1 cellular context compared by ENCODE assay signal in the genomic region with DNA sequence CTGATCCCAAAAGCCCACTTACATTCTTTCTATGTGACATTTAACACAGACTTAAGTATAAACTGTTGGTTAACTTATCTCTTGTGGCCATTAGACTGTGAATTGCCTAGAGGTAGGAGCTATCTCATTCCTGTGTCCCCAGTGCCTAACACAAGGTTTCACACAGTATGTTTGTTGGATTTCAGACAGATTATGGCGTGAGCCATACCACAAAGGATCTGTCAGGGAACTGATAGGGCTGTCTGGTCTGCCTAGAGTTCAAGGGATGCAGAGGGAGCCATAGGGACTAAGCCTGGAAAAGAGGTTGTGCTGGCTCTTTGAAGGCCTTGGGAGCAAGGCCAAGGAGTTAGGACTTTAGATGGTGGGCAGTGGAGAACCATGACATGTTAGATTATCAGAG.
TF ChIP-seq lines count a peak whose summit lies in the region.

No MANE protein-coding gene starts in this region.

TF ChIP-seq in K562, 482 proteins besides CTCF, POLR2A, EP300 and RAD21 (continues in another document):
- TF ChIP-seq JUNB (CRISPR knock-in tag; conservative IDR thresholded peaks at IDR 0.05) (no peak), CBFB (CRISPR knock-in tag; IDR thresholded peaks at IDR 0.05) (0 out of 2 replicates have a peak, but pooled peaks have one; percentile 67), CHD4 (IDR thresholded peaks at IDR 0.05; ENCODE audit: insufficient read depth, insufficient replicate concordance, low read depth, low read length, poor library complexity, severe bottlenecking) (no peak), ZEB2 (IDR thresholded peaks at IDR 0.05) (0 out of 2 replicates have a peak, but pooled peaks have one; percentile 29), MNT (conservative IDR thresholded peaks at IDR 0.05) (peak in 1 of 2 experiments; percentile 66; a peak in 2 of 4 replicates), ATF1 (CRISPR knock-in tag; IDR thresholded peaks at IDR 0.05) (no peak), ATF1 (tag; IDR thresholded peaks at IDR 0.05) (peak; percentile 49; the same call in 1 of the 2 replicates), CREB1 (IDR thresholded peaks at IDR 0.05) (peak; percentile 77), CREB1 (CRISPR knock-in tag; IDR thresholded peaks at IDR 0.05) (no peak), HDAC1 (IDR thresholded peaks at IDR 0.05) (peak; percentile 14 to 92; a peak in 2 of 4 replicates), ZNF699 (CRISPR knock-in tag; IDR thresholded peaks at IDR 0.05; ENCODE audit: insufficient replicate concordance) (no peak), CC2D1A (IDR thresholded peaks at IDR 0.05) (peak; percentile 96; the same call in 1 of the 2 replicates), KDM1A (IDR thresholded peaks at IDR 0.05) (peak; percentile 96 to 97), HMBOX1 (IDR thresholded peaks at IDR 0.05) (peak; percentile 87), ZNF124 (CRISPR knock-in tag; IDR thresholded peaks at IDR 0.05) (no peak), SMARCC2 (IDR thresholded peaks at IDR 0.05; ENCODE audit: low read depth) (0 out of 2 replicates have a peak, but pooled peaks have one; percentile 65), MTA2 (IDR thresholded peaks at IDR 0.05; ENCODE audit: low read depth) (peak; percentile 97), TEAD1 (CRISPR knock-in tag; IDR thresholded peaks at IDR 0.05) (peak; percentile 69 to 97; a peak in 3 of 4 replicates), ZNF311 (CRISPR knock-in tag; IDR thresholded peaks at IDR 0.05) (0 out of 2 replicates have a peak, but pooled peaks have one; percentile 18), KHSRP (IDR thresholded peaks at IDR 0.05) (peak; percentile 53; the same call in 1 of the 2 replicates), RNF2 (IDR thresholded peaks at IDR 0.05) (peak; percentile 61; the same call in 1 of the 2 replicates), TAF1 (IDR thresholded peaks at IDR 0.05; ENCODE audit: control insufficient read depth, extremely low read depth, insufficient read depth, low read length, severe bottlenecking) (peak; percentile 51), SRF (CRISPR knock-in tag; IDR thresholded peaks at IDR 0.05) (peak in 1 of 2 experiments; percentile 16; a peak in 1 of 4 replicates), GATA2 (CRISPR knock-in tag; IDR thresholded peaks at IDR 0.05) (peak; percentile 99), ZFP36 (IDR thresholded peaks at IDR 0.05; ENCODE audit: low read depth, low read length, partially characterized antibody) (no peak), NFE2 (IDR thresholded peaks at IDR 0.05; ENCODE audit: low read depth) (peak; percentile 35; the same call in 1 of the 2 replicates), HDAC2 (IDR thresholded peaks at IDR 0.05) (peak; percentile 93), MBD2 (IDR thresholded peaks at IDR 0.05; ENCODE audit: borderline replicate concordance, low read depth) (0 out of 2 replicates have a peak, but pooled peaks have one; percentile 20), JUND (IDR thresholded peaks at IDR 0.05; ENCODE audit: borderline replicate concordance, low read depth, low read length) (0 out of 2 replicates have a peak, but pooled peaks have one; percentile 34), JUND (tag; IDR thresholded peaks at IDR 0.05; ENCODE audit: borderline replicate concordance, low read depth, low read length) (no peak; the same call in 2 of the 3 replicates), MEF2A (IDR thresholded peaks at IDR 0.05; ENCODE audit: control insufficient read depth, low read depth, low read length) (peak; percentile 26; the same call in 1 of the 2 replicates), PKNOX1 (IDR thresholded peaks at IDR 0.05) (peak; percentile 52; the same call in 1 of the 2 replicates), ZNF766 (CRISPR knock-in tag; conservative IDR thresholded peaks at IDR 0.05) (peak; percentile 91), MYC (IDR thresholded peaks at IDR 0.05; ENCODE audit: low read depth, low read length) (peak; percentile 31; the same call in 1 of the 2 replicates), MYC (CRISPR knock-in tag; IDR thresholded peaks at IDR 0.05; ENCODE audit: borderline replicate concordance, low read depth) (no peak), FOXA3 (CRISPR knock-in tag; conservative IDR thresholded peaks at IDR 0.05 in 1 of 2, IDR thresholded peaks at IDR 0.05 in 1 of 2) (0 out of 4 replicates have a peak, but pooled peaks of 1 of the 2 experiments have one; percentile 35), NCOA1 (IDR thresholded peaks at IDR 0.05; ENCODE audit: low read depth) (peak; percentile 55; the same call in 1 of the 2 replicates), ZNF239 (CRISPR knock-in tag; IDR thresholded peaks at IDR 0.05) (no peak), TGIF2 (CRISPR knock-in tag; IDR thresholded peaks at IDR 0.05) (no peak), NCOR1 (IDR thresholded peaks at IDR 0.05) (peak; percentile 98), ELF4 (CRISPR knock-in tag; IDR thresholded peaks at IDR 0.05) (0 out of 2 replicates have a peak, but pooled peaks have one; percentile 40), NFIC (IDR thresholded peaks at IDR 0.05) (peak; percentile 93), ATF7 (IDR thresholded peaks at IDR 0.05) (peak; percentile 38; the same call in 1 of the 2 replicates)
- TF ChIP-seq, protein P1, sequence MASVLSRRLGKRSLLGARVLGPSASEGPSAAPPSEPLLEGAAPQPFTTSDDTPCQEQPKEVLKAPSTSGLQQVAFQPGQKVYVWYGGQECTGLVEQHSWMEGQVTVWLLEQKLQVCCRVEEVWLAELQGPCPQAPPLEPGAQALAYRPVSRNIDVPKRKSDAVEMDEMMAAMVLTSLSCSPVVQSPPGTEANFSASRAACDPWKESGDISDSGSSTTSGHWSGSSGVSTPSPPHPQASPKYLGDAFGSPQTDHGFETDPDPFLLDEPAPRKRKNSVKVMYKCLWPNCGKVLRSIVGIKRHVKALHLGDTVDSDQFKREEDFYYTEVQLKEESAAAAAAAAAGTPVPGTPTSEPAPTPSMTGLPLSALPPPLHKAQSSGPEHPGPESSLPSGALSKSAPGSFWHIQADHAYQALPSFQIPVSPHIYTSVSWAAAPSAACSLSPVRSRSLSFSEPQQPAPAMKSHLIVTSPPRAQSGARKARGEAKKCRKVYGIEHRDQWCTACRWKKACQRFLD (CRISPR knock-in tag; IDR thresholded peaks at IDR 0.05) = peak; percentile 92
- TF ChIP-seq, protein P2, sequence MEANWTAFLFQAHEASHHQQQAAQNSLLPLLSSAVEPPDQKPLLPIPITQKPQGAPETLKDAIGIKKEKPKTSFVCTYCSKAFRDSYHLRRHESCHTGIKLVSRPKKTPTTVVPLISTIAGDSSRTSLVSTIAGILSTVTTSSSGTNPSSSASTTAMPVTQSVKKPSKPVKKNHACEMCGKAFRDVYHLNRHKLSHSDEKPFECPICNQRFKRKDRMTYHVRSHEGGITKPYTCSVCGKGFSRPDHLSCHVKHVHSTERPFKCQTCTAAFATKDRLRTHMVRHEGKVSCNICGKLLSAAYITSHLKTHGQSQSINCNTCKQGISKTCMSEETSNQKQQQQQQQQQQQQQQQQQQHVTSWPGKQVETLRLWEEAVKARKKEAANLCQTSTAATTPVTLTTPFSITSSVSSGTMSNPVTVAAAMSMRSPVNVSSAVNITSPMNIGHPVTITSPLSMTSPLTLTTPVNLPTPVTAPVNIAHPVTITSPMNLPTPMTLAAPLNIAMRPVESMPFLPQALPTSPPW (CRISPR knock-in tag; IDR thresholded peaks at IDR 0.05) = peak; percentile 41; the same call in 1 of the 2 replicates
- TF ChIP-seq, protein P3, sequence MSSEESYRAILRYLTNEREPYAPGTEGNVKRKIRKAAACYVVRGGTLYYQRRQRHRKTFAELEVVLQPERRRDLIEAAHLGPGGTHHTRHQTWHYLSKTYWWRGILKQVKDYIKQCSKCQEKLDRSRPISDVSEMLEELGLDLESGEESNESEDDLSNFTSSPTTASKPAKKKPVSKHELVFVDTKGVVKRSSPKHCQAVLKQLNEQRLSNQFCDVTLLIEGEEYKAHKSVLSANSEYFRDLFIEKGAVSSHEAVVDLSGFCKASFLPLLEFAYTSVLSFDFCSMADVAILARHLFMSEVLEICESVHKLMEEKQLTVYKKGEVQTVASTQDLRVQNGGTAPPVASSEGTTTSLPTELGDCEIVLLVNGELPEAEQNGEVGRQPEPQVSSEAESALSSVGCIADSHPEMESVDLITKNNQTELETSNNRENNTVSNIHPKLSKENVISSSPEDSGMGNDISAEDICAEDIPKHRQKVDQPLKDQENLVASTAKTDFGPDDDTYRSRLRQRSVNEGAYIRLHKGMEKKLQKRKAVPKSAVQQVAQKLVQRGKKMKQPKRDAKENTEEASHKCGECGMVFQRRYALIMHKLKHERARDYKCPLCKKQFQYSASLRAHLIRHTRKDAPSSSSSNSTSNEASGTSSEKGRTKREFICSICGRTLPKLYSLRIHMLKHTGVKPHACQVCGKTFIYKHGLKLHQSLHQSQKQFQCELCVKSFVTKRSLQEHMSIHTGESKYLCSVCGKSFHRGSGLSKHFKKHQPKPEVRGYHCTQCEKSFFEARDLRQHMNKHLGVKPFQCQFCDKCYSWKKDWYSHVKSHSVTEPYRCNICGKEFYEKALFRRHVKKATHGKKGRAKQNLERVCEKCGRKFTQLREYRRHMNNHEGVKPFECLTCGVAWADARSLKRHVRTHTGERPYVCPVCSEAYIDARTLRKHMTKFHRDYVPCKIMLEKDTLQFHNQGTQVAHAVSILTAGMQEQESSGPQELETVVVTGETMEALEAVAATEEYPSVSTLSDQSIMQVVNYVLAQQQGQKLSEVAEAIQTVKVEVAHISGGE (CRISPR knock-in tag; IDR thresholded peaks at IDR 0.05) = peak in 1 of 3 experiments; percentile 78; a peak in 2 of 6 replicates
- TF ChIP-seq, protein P4, sequence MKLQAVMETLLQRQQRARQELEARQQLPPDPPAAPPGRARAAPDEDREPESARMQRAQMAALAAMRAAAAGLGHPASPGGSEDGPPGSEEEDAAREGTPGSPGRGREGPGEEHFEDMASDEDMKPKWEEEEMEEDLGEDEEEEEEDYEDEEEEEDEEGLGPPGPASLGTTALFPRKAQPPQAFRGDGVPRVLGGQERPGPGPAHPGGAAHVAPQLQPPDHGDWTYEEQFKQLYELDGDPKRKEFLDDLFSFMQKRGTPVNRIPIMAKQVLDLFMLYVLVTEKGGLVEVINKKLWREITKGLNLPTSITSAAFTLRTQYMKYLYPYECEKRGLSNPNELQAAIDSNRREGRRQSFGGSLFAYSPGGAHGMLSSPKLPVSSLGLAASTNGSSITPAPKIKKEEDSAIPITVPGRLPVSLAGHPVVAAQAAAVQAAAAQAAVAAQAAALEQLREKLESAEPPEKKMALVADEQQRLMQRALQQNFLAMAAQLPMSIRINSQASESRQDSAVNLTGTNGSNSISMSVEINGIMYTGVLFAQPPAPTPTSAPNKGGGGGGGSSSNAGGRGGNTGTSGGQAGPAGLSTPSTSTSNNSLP (IDR thresholded peaks at IDR 0.05; ENCODE audit: borderline replicate concordance, low read depth, low read length) = peak; percentile 33; the same call in 1 of the 2 replicates
- TF ChIP-seq, protein P5, sequence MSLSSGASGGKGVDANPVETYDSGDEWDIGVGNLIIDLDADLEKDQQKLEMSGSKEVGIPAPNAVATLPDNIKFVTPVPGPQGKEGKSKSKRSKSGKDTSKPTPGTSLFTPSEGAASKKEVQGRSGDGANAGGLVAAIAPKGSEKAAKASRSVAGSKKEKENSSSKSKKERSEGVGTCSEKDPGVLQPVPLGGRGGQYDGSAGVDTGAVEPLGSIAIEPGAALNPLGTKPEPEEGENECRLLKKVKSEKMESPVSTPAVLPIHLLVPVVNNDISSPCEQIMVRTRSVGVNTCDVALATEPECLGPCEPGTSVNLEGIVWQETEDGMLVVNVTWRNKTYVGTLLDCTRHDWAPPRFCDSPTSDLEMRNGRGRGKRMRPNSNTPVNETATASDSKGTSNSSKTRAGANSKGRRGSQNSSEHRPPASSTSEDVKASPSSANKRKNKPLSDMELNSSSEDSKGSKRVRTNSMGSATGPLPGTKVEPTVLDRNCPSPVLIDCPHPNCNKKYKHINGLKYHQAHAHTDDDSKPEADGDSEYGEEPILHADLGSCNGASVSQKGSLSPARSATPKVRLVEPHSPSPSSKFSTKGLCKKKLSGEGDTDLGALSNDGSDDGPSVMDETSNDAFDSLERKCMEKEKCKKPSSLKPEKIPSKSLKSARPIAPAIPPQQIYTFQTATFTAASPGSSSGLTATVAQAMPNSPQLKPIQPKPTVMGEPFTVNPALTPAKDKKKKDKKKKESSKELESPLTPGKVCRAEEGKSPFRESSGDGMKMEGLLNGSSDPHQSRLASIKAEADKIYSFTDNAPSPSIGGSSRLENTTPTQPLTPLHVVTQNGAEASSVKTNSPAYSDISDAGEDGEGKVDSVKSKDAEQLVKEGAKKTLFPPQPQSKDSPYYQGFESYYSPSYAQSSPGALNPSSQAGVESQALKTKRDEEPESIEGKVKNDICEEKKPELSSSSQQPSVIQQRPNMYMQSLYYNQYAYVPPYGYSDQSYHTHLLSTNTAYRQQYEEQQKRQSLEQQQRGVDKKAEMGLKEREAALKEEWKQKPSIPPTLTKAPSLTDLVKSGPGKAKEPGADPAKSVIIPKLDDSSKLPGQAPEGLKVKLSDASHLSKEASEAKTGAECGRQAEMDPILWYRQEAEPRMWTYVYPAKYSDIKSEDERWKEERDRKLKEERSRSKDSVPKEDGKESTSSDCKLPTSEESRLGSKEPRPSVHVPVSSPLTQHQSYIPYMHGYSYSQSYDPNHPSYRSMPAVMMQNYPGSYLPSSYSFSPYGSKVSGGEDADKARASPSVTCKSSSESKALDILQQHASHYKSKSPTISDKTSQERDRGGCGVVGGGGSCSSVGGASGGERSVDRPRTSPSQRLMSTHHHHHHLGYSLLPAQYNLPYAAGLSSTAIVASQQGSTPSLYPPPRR (CRISPR knock-in tag; IDR thresholded peaks at IDR 0.05; ENCODE audit: borderline replicate concordance) = peak; percentile 71; the same call in 1 of the 2 replicates
